ENCODE assay signal across 8 cellular contexts in the genomic region with DNA sequence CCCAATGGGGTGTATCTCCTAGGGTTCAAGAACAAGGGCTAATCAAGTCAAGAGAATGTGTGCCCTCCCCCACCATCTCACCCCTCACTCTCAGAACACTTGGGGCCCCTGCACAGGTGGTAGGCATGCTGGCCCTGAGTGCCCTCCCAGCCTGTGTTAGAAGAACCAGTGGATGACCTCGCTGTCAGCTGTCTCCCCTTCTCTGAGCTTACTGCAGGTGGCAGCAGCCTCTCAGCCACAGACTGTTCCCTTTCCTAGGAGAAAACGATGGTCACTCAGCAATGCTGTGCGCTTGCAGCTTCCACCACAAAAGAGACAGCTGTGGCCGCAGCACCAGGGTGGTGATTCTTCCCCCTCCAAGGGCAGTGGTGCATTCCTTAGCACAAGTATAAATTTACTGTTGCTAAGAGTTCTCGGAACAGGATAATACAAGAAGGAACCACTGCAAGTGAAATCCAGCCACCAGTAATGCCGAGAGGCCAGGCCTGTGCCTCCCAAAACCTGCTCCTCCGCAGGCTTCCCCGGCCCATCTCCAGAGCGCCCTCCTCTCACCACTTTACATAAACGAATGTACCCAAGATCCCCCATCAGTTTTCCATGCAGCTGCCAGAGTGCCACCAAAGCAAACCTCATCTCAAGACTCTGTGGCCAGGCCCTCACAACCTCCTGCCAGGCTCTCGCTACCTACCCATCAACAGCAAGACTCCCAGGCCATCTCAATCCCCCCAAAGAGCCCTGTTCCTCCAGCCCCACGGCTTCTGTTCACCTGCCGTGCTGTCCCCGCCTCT. TPM values are rescaled to one million over a fixed set of nuclear protein-coding genes. Genes with fewer than 3 reads are reported as not detected.
DNase-seq lines count a peak whose midpoint lies in the region; ATAC-seq and TF ChIP-seq lines count a peak whose summit lies in the region.

No MANE protein-coding gene starts in this region.

- H3K4me3 Mint-ChIP-seq in activated naive CD8-positive, alpha-beta T cell treated with anti-CD3 and anti-CD28 coated beads, Interleukin-2, amount 10 ng/mL, durations not matched to agents 7 days and 5 days, result peak overlapping the region; percentile 68
- peak overlapping the region; percentile 76 for H3K4me3 Mint-ChIP-seq in glutamatergic neuron (ENCODE audit: unreplicated experiment)

- H3K79me2 ChIP-seq in DND-41 (ENCODE audit: insufficient read depth, low read length), result no peaks in the 10 kb centered on the region
- H3K79me2 ChIP-seq in OCI-LY1 (ENCODE audit: insufficient read depth, low read length), result no peaks in the 10 kb centered on the region

- H3K4me2 ChIP-seq in DND-41 (ENCODE audit: insufficient read depth, low read length), result no peak overlapping the region
- H3K4me2 ChIP-seq in OCI-LY1 (ENCODE audit: low read length), result no peak overlapping the region

- H3K4me1 ChIP-seq in DND-41 (ENCODE audit: insufficient read depth, low read length), result no peaks in the 10 kb centered on the region
- no peaks in the 10 kb centered on the region for H3K4me1 ChIP-seq in OCI-LY1 (ENCODE audit: insufficient read depth, low read length, severe bottlenecking)
- H3K4me1 ChIP-seq in vagina, result peaks cover 23% of the 10 kb centered on the region

- no peak overlapping the region for H3K27ac Mint-ChIP-seq in activated naive CD8-positive, alpha-beta T cell treated with anti-CD3 and anti-CD28 coated beads, Interleukin-2, amount 10 ng/mL, durations not matched to agents 7 days and 5 days
- H3K27ac Mint-ChIP-seq in glutamatergic neuron (ENCODE audit: unreplicated experiment), result peak overlapping the region; percentile 67

- H3K4me3 ChIP-seq in DND-41 (ENCODE audit: low read depth in 1 of 2, low read length in 2 of 2) (no peak overlapping the region), OCI-LY1 (ENCODE audit: low read depth, low read length, poor library complexity, severe bottlenecking) (no peak overlapping the region), vagina (peak overlapping the region; percentile 57 to 68)

- no peaks in the 10 kb centered on the region for H3K9me3 Mint-ChIP-seq in activated naive CD8-positive, alpha-beta T cell treated with anti-CD3 and anti-CD28 coated beads, Interleukin-2, amount 10 ng/mL, durations not matched to agents 7 days and 5 days
- peaks cover 2% of the 10 kb centered on the region for H3K9me3 Mint-ChIP-seq in glutamatergic neuron (ENCODE audit: unreplicated experiment)

- ATAC-seq in DND-41 (ENCODE audit: insufficient read depth, low read depth) (peak; percentile 69), HG02970 (IDR thresholded peaks at IDR 0.05; ENCODE audit: low FRiP score, unreplicated experiment) (no peak)
- peak; percentile 65 for ATAC-seq in activated naive CD8-positive, alpha-beta T cell treated with anti-CD3 and anti-CD28 coated beads, Interleukin-2, amount 10 ng/mL, durations not matched to agents 7 days and 5 days (ENCODE audit: low read depth)

- H2AFZ ChIP-seq in DND-41 (ENCODE audit: low read depth, low read length) (no peak overlapping the region), OCI-LY1 (ENCODE audit: low read length) (no peak overlapping the region)

- TF ChIP-seq POLR2A in vagina (IDR thresholded peaks at IDR 0.05), result no peak

- no peak overlapping the region for H3K27ac ChIP-seq in DND-41 (ENCODE audit: low read length)
- H3K27ac ChIP-seq in OCI-LY1 (ENCODE audit: low read depth, low read length, poor library complexity, severe bottlenecking), result no peak overlapping the region
- H3K27ac ChIP-seq in vagina, result peak overlapping the region; percentile 87

- H3K4me1 Mint-ChIP-seq in activated naive CD8-positive, alpha-beta T cell treated with anti-CD3 and anti-CD28 coated beads, Interleukin-2, amount 10 ng/mL, durations not matched to agents 7 days and 5 days, result peaks cover 7% of the 10 kb centered on the region
- peaks cover 22% of the 10 kb centered on the region for H3K4me1 Mint-ChIP-seq in glutamatergic neuron (ENCODE audit: low read depth, unreplicated experiment)

- DNase-seq in DND-41 (peak; percentile 37), HT1080 (ENCODE audit: low read depth) (peak; percentile 65), glutamatergic neuron (peak; percentile 74), occipital lobe (lab: John Stamatoyannopoulos, UW) (peak; percentile 76), vagina (ENCODE audit: extremely low spot score in 2 of 2) (peak in 1 of 2 donors; percentile 90)
- DNase-seq in activated naive CD8-positive, alpha-beta T cell treated with anti-CD3 and anti-CD28 coated beads, Interleukin-2, amount 10 ng/mL, durations not matched to agents 7 days and 5 days, result no peak

- peaks cover 60% of the 10 kb centered on the region for H3K27me3 Mint-ChIP-seq in activated naive CD8-positive, alpha-beta T cell treated with anti-CD3 and anti-CD28 coated beads, Interleukin-2, amount 10 ng/mL, durations not matched to agents 7 days and 5 days
- H3K27me3 Mint-ChIP-seq in glutamatergic neuron (ENCODE audit: unreplicated experiment), result peaks cover 2% of the 10 kb centered on the region

- H3K9ac ChIP-seq in DND-41 (ENCODE audit: low read depth, low read length), result no peak overlapping the region
- no peak overlapping the region for H3K9ac ChIP-seq in OCI-LY1 (ENCODE audit: low read length)

- H3K9me3 ChIP-seq in DND-41 (ENCODE audit: insufficient read depth, low read length, severe bottlenecking), result no peaks in the 10 kb centered on the region
- H3K9me3 ChIP-seq in OCI-LY1 (ENCODE audit: low read length), result no peaks in the 10 kb centered on the region
- H3K9me3 ChIP-seq in vagina, result no peaks in the 10 kb centered on the region

- no peaks in the 10 kb centered on the region for H3K36me3 ChIP-seq in DND-41 (ENCODE audit: insufficient read depth, low read length)
- no peaks in the 10 kb centered on the region for H3K36me3 ChIP-seq in OCI-LY1 (ENCODE audit: insufficient read depth, low read length)
- no peaks in the 10 kb centered on the region for H3K36me3 ChIP-seq in vagina

- no peaks in the 10 kb centered on the region for H3F3A ChIP-seq in OCI-LY1 (ENCODE audit: insufficient read depth, low read length)

- no peaks in the 10 kb centered on the region for H3K36me3 Mint-ChIP-seq in activated naive CD8-positive, alpha-beta T cell treated with anti-CD3 and anti-CD28 coated beads, Interleukin-2, amount 10 ng/mL, durations not matched to agents 7 days and 5 days
- no peaks in the 10 kb centered on the region for H3K36me3 Mint-ChIP-seq in glutamatergic neuron (ENCODE audit: unreplicated experiment)

- H4K20me1 ChIP-seq in DND-41 (ENCODE audit: insufficient read depth, low read length) (no peaks in the 10 kb centered on the region), OCI-LY1 (ENCODE audit: insufficient read depth, low read length) (no peaks in the 10 kb centered on the region)

- no peaks in the 10 kb centered on the region for H3K9me2 ChIP-seq in OCI-LY1 (ENCODE audit: low read depth, low read length)

- H3K27me3 ChIP-seq in DND-41 (ENCODE audit: insufficient read depth, low read length, poor library complexity) (peaks cover 10% of the 10 kb centered on the region), OCI-LY1 (ENCODE audit: insufficient read depth, low read length) (0 out of 2 replicates have a peak, but pooled peaks cover 5% of the 10 kb centered on the region), vagina (no peaks in the 10 kb centered on the region)

- intact Hi-C loops in vagina (cut with DNase I), result loop anchor here (2.0 kb wide), 1 partner anchor 64 kb away; no protein-coding TSS in a partner anchor

- POLR2A ChIA-PET in activated naive CD8-positive, alpha-beta T cell treated with anti-CD3 and anti-CD28 coated beads, Interleukin-2, amount 10 ng/mL, durations not matched to agents 7 days and 5 days (lab: Charles Lee), result no interaction called here

- TF ChIP-seq CTCF in DND-41 (IDR thresholded peaks at IDR 0.05; ENCODE audit: borderline replicate concordance, extremely low read depth, low read length, poor library complexity, severe bottlenecking) (peak; percentile 67), OCI-LY1 (IDR thresholded peaks at IDR 0.05; ENCODE audit: low read length) (peak; percentile 52), glutamatergic neuron (IDR thresholded peaks at IDR 0.05; ENCODE audit: partially characterized antibody, unreplicated experiment) (peak; percentile 45), vagina (IDR thresholded peaks at IDR 0.05) (peak; percentile 67 to 75 (median 73))

RNA-seq across cellular contexts. Expression of gene RAMP1, which starts 0.9 kb away (rescaled TPM):
- 0.53 TPM in 1 of 2 replicates, not detected in the other for total RNA-seq in HT1080 (2014; rRNA removed; shearing (Covaris generic))
- polyA plus RNA-seq in HT1080 (2015; cell fraction: cytosol; rRNA removed), result 0.16 and 0.31 TPM in 2 replicates
- polyA plus RNA-seq in HT1080 (2015; cell fraction: nucleus; rRNA removed), result not detected in 2 replicates
- total RNA-seq in activated naive CD8-positive, alpha-beta T cell treated with anti-CD3 and anti-CD28 coated beads, Interleukin-2, amount 10 ng/mL, durations not matched to agents 7 days and 5 days, result 1 to 10 TPM in 1 of 2 experiments, under 1 TPM in 1; 0.68 to 1.1 TPM
- total RNA-seq in glutamatergic neuron (ENCODE audit: unreplicated experiment), result 7.6 TPM
- 2.7 TPM for total RNA-seq in occipital lobe
- 120 TPM for total RNA-seq in vagina

RNA-seq across cellular contexts. Expression of gene RBM44, which starts 59.9 kb away (rescaled TPM):
- total RNA-seq in HT1080 (2014; rRNA removed; shearing (Covaris generic)), result 0.32 and 0.40 TPM in 2 replicates
- 0.19 and 0.52 TPM in 2 replicates for polyA plus RNA-seq in HT1080 (2015; cell fraction: cytosol; rRNA removed)
- polyA plus RNA-seq in HT1080 (2015; cell fraction: nucleus; rRNA removed), result 1.3 and 1.9 TPM in 2 replicates
- 1 to 10 TPM; 1.1 to 1.2 TPM for total RNA-seq in activated naive CD8-positive, alpha-beta T cell treated with anti-CD3 and anti-CD28 coated beads, Interleukin-2, amount 10 ng/mL, durations not matched to agents 7 days and 5 days
- total RNA-seq in glutamatergic neuron (ENCODE audit: unreplicated experiment) (1.3 TPM), occipital lobe (5.1 TPM), vagina (0.98 TPM)

Comparison
In these comparisons a context has a peak if more than half of its experiments do, and no peak if none do; other contexts are left out.
1. H3K4me3 ChIP-seq: peak in vagina (2 of 2); none in DND-41 (0 of 2) and OCI-LY1 (single experiment).
2. RNA of gene RAMP1, which starts 0.9 kb away (total RNA-seq): 120 TPM in vagina (single experiment); 7.6 TPM in glutamatergic neuron (single experiment), 2.7 TPM in occipital lobe (single experiment), 0.68 to 1.1 TPM in activated naive CD8-positive, alpha-beta T cell treated with anti-CD3 and anti-CD28 coated beads, Interleukin-2, amount 10 ng/mL, durations not matched to agents 7 days and 5 days and 0.53 TPM in HT1080; every median in the first group is over 10 times any median in the second.
3. Peak in every context shown above with its lines, with median percentiles within 50 percentile points of each other: CTCF ChIP-seq.